Comparison of ENCODE assay signal across 8 cellular contexts in genomic region chr15:74374648-74375302, GRCh38. TPM values are rescaled to one million over a fixed set of nuclear protein-coding genes. Genes with fewer than 3 reads are reported as not detected.
A peak's percentile ranks its signal among the peaks of the same experiment; 100 is the strongest.
DNase-seq lines count a peak whose midpoint lies in the region; ATAC-seq and TF ChIP-seq lines count a peak whose summit lies in the region.

No MANE protein-coding gene starts in this region.

- 0 out of 2 replicates have a peak overlapping the region, but pooled peaks have one; percentile 39 for H3K9ac ChIP-seq in HCT116 (ENCODE audit: low read length)

- H3K9me3 ChIP-seq in CD4-positive, CD25-positive, alpha-beta regulatory T cell (ENCODE audit: control insufficient read depth in 2 of 2, low read length in 2 of 2), result no peaks in the 10 kb centered on the region
- H3K9me3 ChIP-seq in HCT116 (ENCODE audit: control insufficient read depth in 1 of 2, insufficient read depth in 1 of 2, low read depth in 1 of 2, low read length in 2 of 2) (no peaks in the 10 kb centered on the region), ascending aorta (no peaks in the 10 kb centered on the region), muscle layer of duodenum (ENCODE audit: control insufficient read depth in 1 of 2, low read length in 2 of 2) (no peaks in the 10 kb centered on the region)

- H3K4me3 ChIP-seq in CD4-positive, CD25-positive, alpha-beta regulatory T cell (ENCODE audit: low read depth, low read length), result peak overlapping the region; percentile 69
- peak overlapping the region; percentile 54 to 56 for H3K4me3 ChIP-seq in HCT116 (replicated peaks in 1 of 2; ENCODE audit: low read depth in 1 of 2, low read length in 2 of 2)
- H3K4me3 ChIP-seq in ascending aorta, result peak overlapping the region; percentile 63 to 84
- H3K4me3 ChIP-seq in muscle layer of duodenum (ENCODE audit: low read depth in 1 of 2, low read length in 2 of 2), result peak overlapping the region; percentile 7 to 80

- H3K79me2 ChIP-seq in HCT116 (ENCODE audit: insufficient read depth, low read length), result no peaks in the 10 kb centered on the region

- no peak for TF ChIP-seq RAD21 in HCT116 (IDR thresholded peaks at IDR 0.05; ENCODE audit: low read depth)

- peaks cover 23% of the 10 kb centered on the region for H3K4me1 ChIP-seq in CD4-positive, CD25-positive, alpha-beta regulatory T cell (ENCODE audit: control insufficient read depth, insufficient read depth, low read length, poor library complexity, severe bottlenecking)
- H3K4me1 ChIP-seq in HCT116 (ENCODE audit: control insufficient read depth in 1 of 2, insufficient read depth in 2 of 2, low read length in 2 of 2) (peaks cover 10 to 24% of the 10 kb centered on the region in 2 experiments; a peak in 3 of 4 replicates), ascending aorta (peaks cover 4 to 12% of the 10 kb centered on the region in 2 donors), muscle layer of duodenum (ENCODE audit: control insufficient read depth in 1 of 2, insufficient read depth in 2 of 2, low read length in 2 of 2) (peaks cover 4 to 8% of the 10 kb centered on the region in 2 donors)

- no peak for DNase-seq in CD4-positive, CD25-positive, alpha-beta regulatory T cell
- no peak for DNase-seq in HCT116 (ENCODE audit: low read depth, low spot score)
- DNase-seq in ascending aorta (ENCODE audit: low spot score in 2 of 2), result peak in 1 of 2 donors; percentile 60
- no peak for DNase-seq in NCI-H226
- DNase-seq in amniotic stem cell (lab: John Stamatoyannopoulos, UW), result no peak
- no peak for DNase-seq in G401 (ENCODE audit: low spot score)
- DNase-seq in activated effector memory CD4-positive, alpha-beta T cell treated with anti-CD3 and anti-CD28 coated beads, Interleukin-2, amount 50 U/mL, for 16 hours, result no peak

- TF ChIP-seq POLR2A in HCT116 (IDR thresholded peaks at IDR 0.05; ENCODE audit: borderline replicate concordance, extremely low read depth, insufficient read depth, insufficient read length), result no peak

- H3K27ac Mint-ChIP-seq in CD4-positive, CD25-positive, alpha-beta regulatory T cell, result peak overlapping the region in 1 of 3 donors; percentile 56

- RAD21 ChIA-PET in HCT116 (lab: Charles Lee; ENCODE audit: low non-redundant PET in 1 of 2, low total read pairs in 2 of 2, uncharacterized antibody in 2 of 2, unreplicated experiment in 2 of 2), result interaction anchor here in 1 of 2 experiments (0.9 to 1.0 kb wide), 2 partner anchors 64 to 257 kb away, joined by 4 to 5 read pairs; no protein-coding TSS in a partner anchor

- TF ChIP-seq CTCF in HCT116 (IDR thresholded peaks at IDR 0.05 in 2 of 3, conservative IDR thresholded peaks at IDR 0.05 in 1 of 3; ENCODE audit: borderline replicate concordance in 1 of 3, insufficient read depth in 1 of 3, low read depth in 2 of 3, low read length in 2 of 3) (peak in 1 of 3 experiments; percentile 34; a peak in 2 of 6 replicates), ascending aorta (IDR thresholded peaks at IDR 0.05) (no peak)

- BruUV-seq in HCT116 (replicated peaks; lab: Mats Ljungman, UMichigan), result no TSS peak

- no peaks in the 10 kb centered on the region for H3K9me3 Mint-ChIP-seq in CD4-positive, CD25-positive, alpha-beta regulatory T cell

- CTCF ChIA-PET in HCT116 (lab: Charles Lee), result interaction anchor here (0.6 to 3.7 kb wide), 20 partner anchors 10 to 394 kb away, joined by 3 to 26 read pairs (median 4); partner anchors contain the start of gene UBL7

- H3K36me3 Mint-ChIP-seq in CD4-positive, CD25-positive, alpha-beta regulatory T cell, result no peaks in the 10 kb centered on the region

- H3K9me2 ChIP-seq in HCT116 (ENCODE audit: insufficient read depth), result no peaks in the 10 kb centered on the region

- in situ Hi-C loops in G401 (cut with HindIII; ENCODE audit: low sequenced_read_pairs), result loop anchor here (10.0 to 25.0 kb wide), 2 partner anchors 120 to 388 kb away; no protein-coding TSS in a partner anchor

- peaks cover 2% of the 10 kb centered on the region for H3K27me3 ChIP-seq in CD4-positive, CD25-positive, alpha-beta regulatory T cell (ENCODE audit: control insufficient read depth, insufficient read depth, low read length)
- H3K27me3 ChIP-seq in HCT116 (ENCODE audit: insufficient read depth, low read length), result peaks cover 14% of the 10 kb centered on the region
- no peaks in the 10 kb centered on the region for H3K27me3 ChIP-seq in ascending aorta
- peaks cover 6% of the 10 kb centered on the region for H3K27me3 ChIP-seq in muscle layer of duodenum (ENCODE audit: low read depth, low read length)

- intact Hi-C loops in HCT116 (cut with micrococcal nuclease) (loop anchor here (1.0 to 10.0 kb wide), 6 partner anchors 64 to 610 kb away; no protein-coding TSS in a partner anchor), ascending aorta (cut with DNase I) (loop anchor here (2.0 to 10.0 kb wide), 4 partner anchors 168 to 580 kb away; partner anchors contain the start of genes ARID3B and RPP25)

- peak overlapping the region; percentile 39 for H3K27ac ChIP-seq in CD4-positive, CD25-positive, alpha-beta regulatory T cell (ENCODE audit: insufficient read depth, low read length, poor library complexity, severe bottlenecking)
- peak overlapping the region; percentile 57; the same call in 1 of the 2 replicates for H3K27ac ChIP-seq in HCT116 (ENCODE audit: low read depth, low read length)
- no peak overlapping the region for H3K27ac ChIP-seq in ascending aorta
- H3K27ac ChIP-seq in muscle layer of duodenum (ENCODE audit: low read length), result no peak overlapping the region

- peaks cover 0 to 24% (median 11%) of the 10 kb centered on the region in 4 donors for H3K4me1 Mint-ChIP-seq in CD4-positive, CD25-positive, alpha-beta regulatory T cell

- POLR2A ChIA-PET in HCT116 (lab: Charles Lee), result no interaction called here

- H4K20me1 ChIP-seq in HCT116 (ENCODE audit: insufficient read depth), result no peaks in the 10 kb centered on the region

- peaks cover 19% of the 10 kb centered on the region for H3K27me3 Mint-ChIP-seq in CD4-positive, CD25-positive, alpha-beta regulatory T cell

- H3K36me3 ChIP-seq in CD4-positive, CD25-positive, alpha-beta regulatory T cell (ENCODE audit: control insufficient read depth, insufficient read depth, low read length), result no peaks in the 10 kb centered on the region
- H3K36me3 ChIP-seq in HCT116 (ENCODE audit: control insufficient read depth in 1 of 2, insufficient read depth in 2 of 2, low read length in 2 of 2), result no peaks in the 10 kb centered on the region
- H3K36me3 ChIP-seq in ascending aorta, result no peaks in the 10 kb centered on the region
- no peaks in the 10 kb centered on the region for H3K36me3 ChIP-seq in muscle layer of duodenum (ENCODE audit: control insufficient read depth in 1 of 2, insufficient read depth in 2 of 2, low read length in 2 of 2)

- ATAC-seq in CD4-positive, CD25-positive, alpha-beta regulatory T cell (ENCODE audit: low read depth in 2 of 2), result no peak
- ATAC-seq in HCT116, result peak; percentile 52

- peak overlapping the region; percentile 19 for H2AFZ ChIP-seq in HCT116 (ENCODE audit: low read depth, low read length, poor library complexity, severe bottlenecking)

- peak overlapping the region; percentile 86 for H3K4me2 ChIP-seq in HCT116 (ENCODE audit: low read length)

- peak overlapping the region; percentile 85 to 90 (median 88) for H3K4me3 Mint-ChIP-seq in CD4-positive, CD25-positive, alpha-beta regulatory T cell

TF ChIP-seq in HCT116, 20 proteins besides CTCF, POLR2A, EP300 and RAD21 (continues in another document):
- no peak for TF ChIP-seq SIN3A (IDR thresholded peaks at IDR 0.05; ENCODE audit: low read depth)
- TF ChIP-seq POLR2AphosphoS5 (IDR thresholded peaks at IDR 0.05; ENCODE audit: low read depth, low read length), result no peak
- TF ChIP-seq REST (IDR thresholded peaks at IDR 0.05; ENCODE audit: low read depth), result no peak
- no peak for TF ChIP-seq SRF (IDR thresholded peaks at IDR 0.05; ENCODE audit: low read depth)
- TF ChIP-seq FOSL1 (IDR thresholded peaks at IDR 0.05; ENCODE audit: low read depth), result no peak
- no peak for TF ChIP-seq JUND (IDR thresholded peaks at IDR 0.05)
- no peak for TF ChIP-seq ELF1 (IDR thresholded peaks at IDR 0.05; ENCODE audit: borderline replicate concordance, low read depth)
- no peak for TF ChIP-seq ZFX (IDR thresholded peaks at IDR 0.05)
- no peak for TF ChIP-seq CBX3 (IDR thresholded peaks at IDR 0.05; ENCODE audit: low read depth)

RNA-seq across cellular contexts. Expression of gene CYP11A1, which starts 7.3 kb away (rescaled TPM):
- total RNA-seq in CD4-positive, CD25-positive, alpha-beta regulatory T cell, result not detected
- not detected for polyA plus RNA-seq in CD4-positive, CD25-positive, alpha-beta regulatory T cell
- total RNA-seq in HCT116 (2021; ENCODE audit: unreplicated experiment) (0.57 TPM), ascending aorta (62.4 TPM)
- polyA plus RNA-seq in HCT116 (2012), result 0.25 and 0.27 TPM in 2 replicates
- not detected in 2 replicates for total RNA-seq in G401 (2014; rRNA removed; shearing (Covaris generic))

RNA-seq across cellular contexts. Expression of gene SEMA7A, which starts 59.0 kb away (rescaled TPM):
- 5.0 TPM for total RNA-seq in CD4-positive, CD25-positive, alpha-beta regulatory T cell
- polyA plus RNA-seq in CD4-positive, CD25-positive, alpha-beta regulatory T cell, result under 1 TPM in 3 of 4 donors, not detected in 1; 0.09 to 0.39 (median 0.11) TPM
- 13.8 TPM for total RNA-seq in HCT116 (2021; ENCODE audit: unreplicated experiment)
- 11.9 and 16.8 TPM in 2 replicates for polyA plus RNA-seq in HCT116 (2012)
- total RNA-seq in ascending aorta, result 5.5 TPM
- 8.5 and 14.3 TPM in 2 replicates for total RNA-seq in G401 (2014; rRNA removed; shearing (Covaris generic))

Comparison
In these comparisons a context has a peak if more than half of its experiments do, and no peak if none do; other contexts are left out.
1. H3K27ac ChIP-seq: peak in CD4-positive, CD25-positive, alpha-beta regulatory T cell (single experiment) and HCT116 (single experiment); none in ascending aorta (0 of 2) and muscle layer of duodenum (single experiment).
2. RNA of gene CYP11A1, which starts 7.3 kb away (total RNA-seq): 62.4 TPM in ascending aorta (single experiment); 0.57 TPM in HCT116 (single experiment), not detected in CD4-positive, CD25-positive, alpha-beta regulatory T cell (single experiment) and not detected in G401; every median in the first group is over 10 times any median in the second.
3. Peak in every context shown above with its lines, with median percentiles within 50 percentile points of each other: H3K4me3 ChIP-seq.